In the genomic region with DNA sequence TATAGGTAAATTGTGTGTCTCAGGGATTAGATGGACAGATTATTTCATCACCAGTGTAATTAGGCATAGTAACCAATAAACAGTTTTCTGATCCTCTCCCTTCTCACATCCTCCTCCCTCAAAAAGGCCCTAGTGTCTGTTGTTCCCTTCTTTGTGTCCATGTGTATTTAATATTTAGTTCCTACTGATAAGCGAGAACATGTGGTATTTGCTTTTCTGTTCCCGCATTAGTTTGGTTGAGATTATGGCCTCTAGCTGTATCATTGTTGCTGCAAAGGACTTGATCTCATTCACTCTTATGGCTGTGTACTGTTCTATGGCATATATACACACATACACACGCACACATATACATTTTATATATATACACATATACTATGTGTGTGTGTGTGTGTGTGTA, we compare ENCODE assay signal across 36 cellular contexts.
"Had no signal": no experiment of that assay in that cellular context is flagged by ENCODE, and none has a peak within 500 bp of the region (broad histone marks: within the 10 kb centered on the region; RNA-seq: fewer than 3 reads in every experiment).

No MANE protein-coding gene starts in this region.

- H3K9me3 ChIP-seq: adrenal gland had no signal

- H3K36me3 Mint-ChIP-seq: activated CD4-positive, alpha-beta memory T cell treated with anti-CD3 and anti-CD28 coated beads for 36 hours; activated naive CD4-positive, alpha-beta T cell treated with anti-CD3 and anti-CD28 coated beads, Interleukin-2, amount 50 U/mL, for 72 hours; activated naive CD8-positive, alpha-beta T cell treated with anti-CD3 and anti-CD28 coated beads for 36 hours; brain had no signal

- H3K4me1 Mint-ChIP-seq: activated B cell treated with CpG ODN at 0.5 μM for 24 hours; activated CD4-positive, alpha-beta T cell treated with anti-CD3 and anti-CD28 coated beads, Interleukin-2, amount 10 ng/mL, durations not matched to agents 24 days and 14 days; activated naive CD8-positive, alpha-beta T cell treated with anti-CD3 and anti-CD28 coated beads for 36 hours; activated T-helper 17 cell treated with anti-CD3 and anti-CD28 coated beads, Interleukin-2, amount 50 U/mL, for 72 hours; brain; central memory CD8-positive, alpha-beta T cell had no signal

- DNase-seq: activated B cell treated with CpG ODN at 0.5 μM for 24 hours; activated CD4-positive, alpha-beta memory T cell treated with anti-CD3 and anti-CD28 coated beads for 36 hours; activated CD4-positive, alpha-beta T cell treated with anti-CD3 and anti-CD28 coated beads for 4 hours; activated CD4-positive, alpha-beta T cell treated with anti-CD3 and anti-CD28 coated beads, Interleukin-2, amount 10 ng/mL, durations not matched to agents 24 days and 14 days; activated CD4-positive, alpha-beta T cell treated with anti-CD3 and anti-CD28 coated beads, Interleukin-2, amount 50 U/mL, for 1 hour; activated CD4-positive, alpha-beta T cell treated with anti-CD3 and anti-CD28 coated beads, Interleukin-2, amount 50 U/mL, for 4 hours; activated CD4-positive, CD25-positive, alpha-beta regulatory T cell treated with anti-CD3 and anti-CD28 coated beads, Interleukin-2, amount 50 U/mL, for 72 hours; activated CD8-positive, alpha-beta memory T cell treated with anti-CD3 and anti-CD28 coated beads, Interleukin-2, amount 50 U/mL, for 4 hours; activated CD8-positive, alpha-beta T cell treated with anti-CD3 and anti-CD28 coated beads for 36 hours; activated effector memory CD4-positive, alpha-beta T cell treated with anti-CD3 and anti-CD28 coated beads, Interleukin-2, amount 50 U/mL, for 16 hours; activated gamma-delta T cell treated with Interleukin-2 at 50 U/mL for 16 hours; activated naive CD4-positive, alpha-beta T cell; activated naive CD4-positive, alpha-beta T cell treated with anti-CD3 and anti-CD28 coated beads for 36 hours; activated naive CD4-positive, alpha-beta T cell treated with anti-CD3 and anti-CD28 coated beads, Interleukin-2, amount 50 U/mL, for 16 hours; activated naive CD8-positive, alpha-beta T cell treated with anti-CD3 and anti-CD28 coated beads for 36 hours; activated T-cell treated with anti-CD3 and anti-CD28 coated beads for 4 hours; activated T-cell treated with anti-CD3 and anti-CD28 coated beads, Interleukin-2, amount 50 U/mL, for 1 hour; activated T-cell treated with anti-CD3 and anti-CD28 coated beads, Interleukin-2, amount 50 U/mL, for 4 hours; activated T-cell treated with anti-CD3 and anti-CD28 coated beads, Interleukin-2, amount 50 U/mL, for 72 hours; adrenal gland; amniotic stem cell; aorta; caudate nucleus; cerebellar nuclear complex; T-helper 1 cell; T-helper 2 cell; T-helper 9 cell had no signal

- H3K4me3 ChIP-seq: adrenal gland, cardiac muscle cell had no signal

- H3K4me3 Mint-ChIP-seq: activated B cell treated with CpG ODN at 0.5 μM for 24 hours; activated CD4-positive, alpha-beta memory T cell treated with anti-CD3 and anti-CD28 coated beads for 36 hours; activated CD4-positive, alpha-beta T cell treated with anti-CD3 and anti-CD28 coated beads, Interleukin-2, amount 10 ng/mL, durations not matched to agents 24 days and 14 days; activated CD8-positive, alpha-beta T cell treated with anti-CD3 and anti-CD28 coated beads for 36 hours; activated naive CD4-positive, alpha-beta T cell treated with anti-CD3 and anti-CD28 coated beads for 36 hours; activated naive CD8-positive, alpha-beta T cell treated with anti-CD3 and anti-CD28 coated beads for 36 hours; activated T-cell treated with anti-CD3 and anti-CD28 coated beads, Interleukin-2, amount 50 U/mL, for 4 hours; activated T-cell treated with anti-CD3 and anti-CD28 coated beads, Interleukin-2, amount 50 U/mL, for 72 hours; activated T-helper 1 cell treated with anti-CD3 and anti-CD28 coated beads, Interleukin-12 subunit alpha, Interleukin-12 subunit beta, Interleukin-2, Interleukin-4 antibody, amounts not matched to agents 30 ng/mL and 10 ng/mL and 1 ng/mL, durations not matched to agents 14 hours and 24 hours and 36 hours; activated T-helper 17 cell treated with anti-CD3 and anti-CD28 coated beads, Interleukin-2, amount 50 U/mL, for 72 hours; brain; central memory CD8-positive, alpha-beta T cell; T-helper 1 cell treated with Interleukin-12 subunit alpha and Interleukin-12 subunit beta and Interleukin-4 antibody, amounts not matched to agents 30 μg/mL and 1 μg/mL, for 36 hours; T-helper 2 cell treated with Interferon-gamma antibody and Interleukin-4, amounts not matched to agents 5 μg/mL and 100 μg/mL, for 36 hours had no signal

- H3K27ac ChIP-seq: adrenal gland, cardiac muscle cell, VCaP had no signal

- H3K27me3 Mint-ChIP-seq: activated B cell treated with CpG ODN at 0.5 μM for 24 hours; activated CD4-positive, alpha-beta memory T cell treated with anti-CD3 and anti-CD28 coated beads for 36 hours; activated CD4-positive, alpha-beta T cell treated with anti-CD3 and anti-CD28 coated beads, Interleukin-2, amount 10 ng/mL, durations not matched to agents 24 days and 14 days; activated CD8-positive, alpha-beta T cell treated with anti-CD3 and anti-CD28 coated beads for 36 hours; activated naive CD8-positive, alpha-beta T cell treated with anti-CD3 and anti-CD28 coated beads for 36 hours; activated T-helper 17 cell treated with anti-CD3 and anti-CD28 coated beads, Interleukin-2, amount 50 U/mL, for 72 hours; brain; central memory CD8-positive, alpha-beta T cell had no signal

- H3K27me3 ChIP-seq: adrenal gland, cardiac muscle cell had no signal

- H3K9me3 Mint-ChIP-seq: activated CD4-positive, alpha-beta T cell treated with anti-CD3 and anti-CD28 coated beads, Interleukin-2, amount 10 ng/mL, durations not matched to agents 24 days and 14 days; activated T-helper 1 cell treated with anti-CD3 and anti-CD28 coated beads, Interleukin-12 subunit alpha, Interleukin-12 subunit beta, Interleukin-2, Interleukin-4 antibody, amounts not matched to agents 30 ng/mL and 10 ng/mL and 1 ng/mL, durations not matched to agents 14 hours and 24 hours and 36 hours had no signal

- H3K36me3 ChIP-seq: adrenal gland, cardiac muscle cell had no signal

- H3K27ac Mint-ChIP-seq: activated B cell treated with CpG ODN at 0.5 μM for 24 hours; activated CD4-positive, alpha-beta memory T cell treated with anti-CD3 and anti-CD28 coated beads for 36 hours; activated CD4-positive, alpha-beta T cell treated with anti-CD3 and anti-CD28 coated beads, Interleukin-2, amount 10 ng/mL, durations not matched to agents 24 days and 14 days; activated CD8-positive, alpha-beta T cell treated with anti-CD3 and anti-CD28 coated beads for 36 hours; activated naive CD4-positive, alpha-beta T cell treated with anti-CD3 and anti-CD28 coated beads for 36 hours; activated naive CD4-positive, alpha-beta T cell treated with anti-CD3 and anti-CD28 coated beads, Interleukin-2, amount 50 U/mL, for 72 hours; activated naive CD8-positive, alpha-beta T cell treated with anti-CD3 and anti-CD28 coated beads for 36 hours; activated T-cell treated with anti-CD3 and anti-CD28 coated beads, Interleukin-2, amount 50 U/mL, for 72 hours; activated T-helper 1 cell treated with anti-CD3 and anti-CD28 coated beads, Interleukin-12 subunit alpha, Interleukin-12 subunit beta, Interleukin-2, Interleukin-4 antibody, amounts not matched to agents 30 ng/mL and 10 ng/mL and 1 ng/mL, durations not matched to agents 14 hours and 24 hours and 36 hours; activated T-helper 17 cell treated with anti-CD3 and anti-CD28 coated beads, Interleukin-2, amount 50 U/mL, for 72 hours; brain; T-helper 1 cell treated with Interleukin-12 subunit alpha and Interleukin-12 subunit beta and Interleukin-4 antibody, amounts not matched to agents 30 μg/mL and 1 μg/mL, for 36 hours; T-helper 2 cell treated with Interferon-gamma antibody and Interleukin-4, amounts not matched to agents 5 μg/mL and 100 μg/mL, for 36 hours had no signal
